Comparison of ENCODE assay signal across 1 cellular context in the genomic region with DNA sequence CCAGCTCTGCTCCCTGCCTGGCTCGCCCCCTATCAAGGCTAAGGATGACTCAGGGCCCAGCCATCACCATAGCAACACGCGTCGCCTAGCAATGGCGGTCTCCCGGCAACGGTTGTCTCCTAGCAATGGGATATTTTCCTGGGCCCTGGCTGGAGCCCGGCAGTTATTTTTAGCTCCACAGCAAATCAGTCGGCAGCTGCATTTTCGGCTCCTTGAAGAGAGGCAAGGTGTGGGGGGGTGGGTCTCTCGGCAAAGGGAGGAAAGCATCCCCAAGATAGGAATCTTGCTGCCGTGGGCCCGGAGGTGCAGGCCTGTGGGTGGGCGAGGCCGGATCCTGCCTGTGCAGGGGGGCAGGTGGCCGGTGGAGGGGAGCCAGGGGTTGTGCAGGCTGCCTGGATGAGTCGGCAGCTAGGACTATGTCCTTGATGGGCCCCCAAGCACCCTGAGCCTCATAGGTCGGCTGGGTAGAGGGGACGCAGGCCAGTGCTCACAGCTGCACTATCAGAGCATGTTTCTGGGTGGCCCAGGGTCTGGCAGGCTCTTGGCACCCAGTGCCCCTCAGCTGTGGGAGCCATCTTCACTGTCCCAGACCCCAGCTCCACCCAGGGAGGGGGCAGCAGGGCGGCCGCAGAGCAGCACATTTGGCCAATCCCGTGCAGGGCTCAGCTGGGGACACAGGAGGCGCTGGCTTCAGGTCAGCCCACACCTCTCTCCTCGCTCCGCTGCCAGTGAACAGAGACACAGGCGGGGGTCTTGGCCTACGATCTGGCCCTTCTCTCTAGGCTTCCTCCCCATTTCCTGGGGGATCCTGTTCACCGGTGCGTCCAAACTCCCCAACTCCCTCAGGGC.
TF ChIP-seq lines count a peak whose summit lies in the region.

No MANE protein-coding gene starts in this region.

TF ChIP-seq in endothelial cell of umbilical vein, 7 proteins besides CTCF, POLR2A, EP300 and RAD21:
- TF ChIP-seq POLR2AphosphoS5 (IDR thresholded peaks at IDR 0.05; ENCODE audit: insufficient read depth, low read depth, low read length) = no peak
- TF ChIP-seq JUN (IDR thresholded peaks at IDR 0.05; ENCODE audit: borderline replicate concordance, insufficient read depth, insufficient read length, low read depth) = no peak
- no peak for TF ChIP-seq MYC (IDR thresholded peaks at IDR 0.05; ENCODE audit: low read depth, low read length)
- no peak for TF ChIP-seq EZH2 (IDR thresholded peaks at IDR 0.05; ENCODE audit: borderline replicate concordance, low read depth, low read length, severe bottlenecking)
- no peak for TF ChIP-seq GATA2 (IDR thresholded peaks at IDR 0.05; ENCODE audit: insufficient read depth, insufficient read length, low read depth, low read length)
- TF ChIP-seq, protein P1, sequence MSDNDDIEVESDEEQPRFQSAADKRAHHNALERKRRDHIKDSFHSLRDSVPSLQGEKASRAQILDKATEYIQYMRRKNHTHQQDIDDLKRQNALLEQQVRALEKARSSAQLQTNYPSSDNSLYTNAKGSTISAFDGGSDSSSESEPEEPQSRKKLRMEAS (IDR thresholded peaks at IDR 0.05; ENCODE audit: insufficient read depth, insufficient read length) = peak; percentile 34
- TF ChIP-seq FOS (IDR thresholded peaks at IDR 0.05; ENCODE audit: borderline replicate concordance, insufficient read depth, low read length) = peak; percentile 16
